Comparison of ENCODE assay signal across 8 cellular contexts in the genomic region with DNA sequence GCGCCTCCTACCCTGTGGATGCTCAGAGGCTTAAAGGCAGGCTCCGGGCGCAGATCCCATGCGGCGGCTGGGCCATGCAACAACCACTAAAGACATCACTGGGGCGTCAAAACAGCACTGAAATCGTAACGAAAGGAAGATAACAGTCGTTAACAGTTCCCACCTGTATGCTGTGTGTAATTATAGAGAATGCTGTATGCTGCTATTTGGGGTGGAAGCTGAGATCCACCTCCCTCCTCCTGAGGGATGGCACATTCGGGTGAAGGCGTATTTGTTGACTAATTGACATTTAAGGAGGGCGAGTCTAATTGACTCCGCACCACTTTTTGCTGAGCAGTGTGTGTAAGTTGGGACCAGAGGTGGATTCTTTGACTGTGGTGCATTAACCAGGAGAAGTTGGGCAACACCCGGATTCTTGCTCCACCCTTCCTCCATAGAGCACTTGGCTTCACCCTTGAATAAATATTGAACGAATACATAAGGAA. TPM values are rescaled to one million over a fixed set of nuclear protein-coding genes. Genes with fewer than 3 reads are reported as not detected.
DNase-seq lines count a peak whose midpoint lies in the region; ATAC-seq and TF ChIP-seq lines count a peak whose summit lies in the region.

No MANE protein-coding gene starts in this region.

- H3K27ac ChIP-seq in ACC112 (ENCODE audit: low read depth, low read length) (0 out of 2 replicates have a peak overlapping the region, but pooled peaks have one; percentile 0), cardiac muscle cell (peak overlapping the region; percentile 93), rectal smooth muscle tissue (ENCODE audit: low read depth, low read length) (peak overlapping the region; percentile 96)

- H3K9ac ChIP-seq in rectal smooth muscle tissue (ENCODE audit: low read length), result peak overlapping the region; percentile 70

- H3K27me3 ChIP-seq in ACC112 (ENCODE audit: insufficient read depth, low read length), result peaks cover 1% of the 10 kb centered on the region; the same call in 1 of the 2 replicates
- H3K27me3 ChIP-seq in cardiac muscle cell, result peaks cover 2% of the 10 kb centered on the region
- no peaks in the 10 kb centered on the region for H3K27me3 ChIP-seq in rectal smooth muscle tissue (ENCODE audit: control insufficient read depth, insufficient read depth, low read length)

- H3K4me1 ChIP-seq in ACC112 (ENCODE audit: control insufficient read depth, insufficient read depth, low read length, unreplicated experiment) (peaks cover 8% of the 10 kb centered on the region), cardiac muscle cell (ENCODE audit: low read depth) (peaks cover 4% of the 10 kb centered on the region), rectal smooth muscle tissue (ENCODE audit: control insufficient read depth, insufficient read depth, low read length) (peaks cover 5% of the 10 kb centered on the region)

- H3K36me3 ChIP-seq in ACC112 (ENCODE audit: insufficient read depth, low read length), result peaks cover 10% of the 10 kb centered on the region
- no peaks in the 10 kb centered on the region for H3K36me3 ChIP-seq in cardiac muscle cell
- no peaks in the 10 kb centered on the region for H3K36me3 ChIP-seq in rectal smooth muscle tissue (ENCODE audit: control insufficient read depth, insufficient read depth, low read length)

- peak overlapping the region; percentile 99 for H2AFZ ChIP-seq in ACC112 (ENCODE audit: low read length, unreplicated experiment)

- H3K36me3 Mint-ChIP-seq in activated naive CD4-positive, alpha-beta T cell treated with anti-CD3 and anti-CD28 coated beads, Interleukin-2, amount 50 U/mL, for 24 hours, result peaks cover 6% of the 10 kb centered on the region

- H3K27ac Mint-ChIP-seq in activated naive CD4-positive, alpha-beta T cell treated with anti-CD3 and anti-CD28 coated beads, Interleukin-2, amount 50 U/mL, for 24 hours, result peak overlapping the region; percentile 99

- H3K79me2 ChIP-seq in ACC112 (ENCODE audit: control insufficient read depth, insufficient read depth, low read length, unreplicated experiment), result peaks cover 21% of the 10 kb centered on the region

- peak overlapping the region; percentile 99 for H3K4me3 Mint-ChIP-seq in activated naive CD4-positive, alpha-beta T cell treated with anti-CD3 and anti-CD28 coated beads, Interleukin-2, amount 50 U/mL, for 24 hours

- H3K4me3 ChIP-seq in ACC112 (ENCODE audit: low read depth, low read length), result peak overlapping the region; percentile 97
- peak overlapping the region; percentile 86 for H3K4me3 ChIP-seq in GM12875 (ENCODE audit: low read depth, low read length)
- peak overlapping the region; percentile 96 for H3K4me3 ChIP-seq in cardiac muscle cell
- H3K4me3 ChIP-seq in rectal smooth muscle tissue (ENCODE audit: low read length), result peak overlapping the region; percentile 97

- TF ChIP-seq CTCF in GM12875 (IDR thresholded peaks at IDR 0.05; ENCODE audit: borderline replicate concordance, insufficient read depth, low read depth, low read length) (no peak), cardiac muscle cell (IDR thresholded peaks at IDR 0.05; ENCODE audit: low read depth, low read length) (no peak)

- H3K4me1 Mint-ChIP-seq in activated naive CD4-positive, alpha-beta T cell treated with anti-CD3 and anti-CD28 coated beads, Interleukin-2, amount 50 U/mL, for 24 hours, result peaks cover 26% of the 10 kb centered on the region

- no peaks in the 10 kb centered on the region for H3K9me3 Mint-ChIP-seq in activated naive CD4-positive, alpha-beta T cell treated with anti-CD3 and anti-CD28 coated beads, Interleukin-2, amount 50 U/mL, for 24 hours

- peak; percentile 55 for ATAC-seq in HG02763 (IDR thresholded peaks at IDR 0.05; ENCODE audit: unreplicated experiment)

- H3K9me3 ChIP-seq in cardiac muscle cell (ENCODE audit: low read depth), result no peaks in the 10 kb centered on the region

- peak; percentile 70 for DNase-seq in NCI-H1105 treated with DMSO at 0.1 percent for 48 hours (lab: John Stamatoyannopoulos, UW)
- peak in 1 of 2 donors; percentile 61 for DNase-seq in cardiac muscle cell (ENCODE audit: low read depth in 1 of 2, low spot score in 1 of 2)
- no peak for DNase-seq in globus pallidus (ENCODE audit: low spot score)

- peaks cover under 1% of the 10 kb centered on the region for H3K27me3 Mint-ChIP-seq in activated naive CD4-positive, alpha-beta T cell treated with anti-CD3 and anti-CD28 coated beads, Interleukin-2, amount 50 U/mL, for 24 hours

RNA-seq across cellular contexts. Expression of gene SLC35A1, which starts 0.7 kb away (rescaled TPM):
- total RNA-seq in cardiac muscle cell, result 12.7 TPM in 2 replicates
- polyA plus RNA-seq in cardiac muscle cell, result 29.3 and 30.8 TPM in 2 replicates

Comparison
In these comparisons a context has a peak if more than half of its experiments do, and no peak if none do; other contexts are left out.
1. H3K27ac ChIP-seq: peak in every context shown above with its lines; median percentile 96 in rectal smooth muscle tissue; 93 in cardiac muscle cell; 0 in ACC112.